In the genomic region with DNA sequence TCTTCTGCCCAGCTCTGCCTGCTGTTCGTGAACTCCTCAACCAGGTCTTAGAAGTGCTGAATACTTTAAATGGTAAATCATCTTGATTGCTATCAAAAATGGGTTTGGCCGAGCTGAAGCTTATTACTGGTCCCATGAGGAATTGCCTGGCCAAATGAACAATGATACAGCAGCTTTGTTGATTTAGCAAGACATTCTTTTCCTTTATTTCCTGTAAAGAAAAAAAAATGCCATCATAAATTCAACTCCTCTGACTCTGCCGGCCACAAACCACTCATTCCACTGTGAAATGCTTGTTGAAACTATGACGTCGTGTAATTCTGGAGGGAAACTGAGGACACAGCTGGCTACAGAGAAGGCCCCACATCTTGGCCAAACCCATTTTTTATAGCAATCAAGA, we compare ENCODE assay signal across 15 cellular contexts.
A peak's percentile ranks its signal among the peaks of the same experiment; 100 is the strongest.
DNase-seq lines count a peak whose midpoint lies in the region; ATAC-seq and TF ChIP-seq lines count a peak whose summit lies in the region.
"Had no signal": no experiment of that assay in that cellular context is flagged by ENCODE, and none has a peak within 500 bp of the region (broad histone marks: within the 10 kb centered on the region; RNA-seq: fewer than 3 reads in every experiment).

No MANE protein-coding gene starts in this region.

- H3F3A ChIP-seq in smooth muscle cell (ENCODE audit: low read depth), result peaks cover 18% of the 10 kb centered on the region

- POLR2A ChIA-PET in activated CD8-positive, alpha-beta T cell treated with anti-CD3 and anti-CD28 coated beads, Interleukin-2, amount 10 ng/mL, durations not matched to agents 7 days and 5 days (lab: Charles Lee), result interaction anchor here (0.6 to 1.3 kb wide), 2 partner anchors 64 to 389 kb away, joined by 3 read pairs; no protein-coding TSS in a partner anchor
- POLR2A ChIA-PET in activated CD8-positive, alpha-beta T cell treated with anti-CD3 and anti-CD28 coated beads for 36 hours (lab: Charles Lee), result no interaction called here
- POLR2A ChIA-PET in MCF 10A (lab: Yijun Ruan, JAX), result no interaction called here

- H3K27me3 ChIP-seq in SJSA1 (replicated peaks) (no peaks in the 10 kb centered on the region), smooth muscle cell (ENCODE audit: low read depth) (no peaks in the 10 kb centered on the region)
- H3K27me3 ChIP-seq: BE2C had no signal

- no peak for ATAC-seq in activated CD8-positive, alpha-beta T cell treated with anti-CD3 and anti-CD28 coated beads, Interleukin-2, amount 10 ng/mL, durations not matched to agents 7 days and 5 days
- ATAC-seq in activated CD8-positive, alpha-beta T cell treated with anti-CD3 and anti-CD28 coated beads for 36 hours, result no peak
- ATAC-seq: esophagus mucosa had no signal

- no peak overlapping the region for H3K4me3 Mint-ChIP-seq in activated CD8-positive, alpha-beta T cell treated with anti-CD3 and anti-CD28 coated beads, Interleukin-2, amount 10 ng/mL, durations not matched to agents 7 days and 5 days
- H3K4me3 Mint-ChIP-seq in activated CD8-positive, alpha-beta T cell treated with anti-CD3 and anti-CD28 coated beads for 36 hours, result no peak overlapping the region
- no peak overlapping the region for H3K4me3 Mint-ChIP-seq in MCF 10A (ENCODE audit: unreplicated experiment)
- H3K4me3 Mint-ChIP-seq: activated CD4-positive, alpha-beta memory T cell treated with anti-CD3 and anti-CD28 coated beads, Interleukin-2, amount 10 ng/mL, durations not matched to agents 7 days and 5 days; activated naive CD4-positive, alpha-beta T cell treated with anti-CD3 and anti-CD28 coated beads, Interleukin-2, amount 10 ng/mL, durations not matched to agents 7 days and 5 days; H9 had no signal

- peaks cover 8% of the 10 kb centered on the region for H3K27me3 Mint-ChIP-seq in activated CD8-positive, alpha-beta T cell treated with anti-CD3 and anti-CD28 coated beads, Interleukin-2, amount 10 ng/mL, durations not matched to agents 7 days and 5 days (ENCODE audit: low read depth)
- peaks cover 2% of the 10 kb centered on the region for H3K27me3 Mint-ChIP-seq in activated CD8-positive, alpha-beta T cell treated with anti-CD3 and anti-CD28 coated beads for 36 hours
- H3K27me3 Mint-ChIP-seq in MCF 10A (ENCODE audit: insufficient read depth, unreplicated experiment), result no peaks in the 10 kb centered on the region

- peaks cover 4% of the 10 kb centered on the region for H3K36me3 Mint-ChIP-seq in activated CD8-positive, alpha-beta T cell treated with anti-CD3 and anti-CD28 coated beads, Interleukin-2, amount 10 ng/mL, durations not matched to agents 7 days and 5 days (ENCODE audit: low read depth)
- no peaks in the 10 kb centered on the region for H3K36me3 Mint-ChIP-seq in activated CD8-positive, alpha-beta T cell treated with anti-CD3 and anti-CD28 coated beads for 36 hours (ENCODE audit: low read depth)
- H3K36me3 Mint-ChIP-seq in MCF 10A (ENCODE audit: insufficient read depth, unreplicated experiment), result no peaks in the 10 kb centered on the region
- H3K36me3 Mint-ChIP-seq: activated naive CD4-positive, alpha-beta T cell treated with anti-CD3 and anti-CD28 coated beads, Interleukin-2, amount 10 ng/mL, durations not matched to agents 7 days and 5 days had no signal

- H2AFZ ChIP-seq in smooth muscle cell (ENCODE audit: low read depth), result no peak overlapping the region
- H2AFZ ChIP-seq: parathyroid adenoma had no signal

- no peak for DNase-seq in activated CD8-positive, alpha-beta T cell treated with anti-CD3 and anti-CD28 coated beads, Interleukin-2, amount 10 ng/mL, durations not matched to agents 7 days and 5 days
- DNase-seq in activated CD8-positive, alpha-beta T cell treated with anti-CD3 and anti-CD28 coated beads for 36 hours, result no peak
- DNase-seq in SJSA1 (ENCODE audit: low read depth in 1 of 2, low spot score in 2 of 2) (peak; percentile 70 to 81), fibroblast of peridontal ligament (ENCODE audit: extremely low read depth) (peak; percentile 90), stromal cell of bone marrow (ENCODE audit: low read depth) (peak; percentile 84), MCF 10A (ENCODE audit: unreplicated experiment) (no peak), smooth muscle cell (lab: John Stamatoyannopoulos, UW; ENCODE audit: unreplicated experiment) (no peak), GM10266 (ENCODE audit: extremely low spot score) (no peak)
- DNase-seq: activated CD4-positive, alpha-beta memory T cell treated with anti-CD3 and anti-CD28 coated beads, Interleukin-2, amount 10 ng/mL, durations not matched to agents 7 days and 5 days; activated naive CD4-positive, alpha-beta T cell treated with anti-CD3 and anti-CD28 coated beads, Interleukin-2, amount 10 ng/mL, durations not matched to agents 7 days and 5 days; BE2C; H9 had no signal

- H3K27ac Mint-ChIP-seq in activated CD8-positive, alpha-beta T cell treated with anti-CD3 and anti-CD28 coated beads, Interleukin-2, amount 10 ng/mL, durations not matched to agents 7 days and 5 days, result peak overlapping the region; percentile 69
- H3K27ac Mint-ChIP-seq in activated CD8-positive, alpha-beta T cell treated with anti-CD3 and anti-CD28 coated beads for 36 hours, result no peak overlapping the region
- no peak overlapping the region for H3K27ac Mint-ChIP-seq in MCF 10A (ENCODE audit: low read depth, unreplicated experiment)
- H3K27ac Mint-ChIP-seq: activated naive CD4-positive, alpha-beta T cell treated with anti-CD3 and anti-CD28 coated beads, Interleukin-2, amount 10 ng/mL, durations not matched to agents 7 days and 5 days; H9 had no signal

- H3K4me1 ChIP-seq in SJSA1 (replicated peaks), result peaks cover 62% of the 10 kb centered on the region
- H3K4me1 ChIP-seq in smooth muscle cell (ENCODE audit: low read depth), result peaks cover 10% of the 10 kb centered on the region
- H3K4me1 ChIP-seq: parathyroid adenoma had no signal

- H3K9ac ChIP-seq in smooth muscle cell (ENCODE audit: low read depth), result no peak overlapping the region
- H3K9ac ChIP-seq: parathyroid adenoma had no signal

- peak overlapping the region; percentile 77 for H3K27ac ChIP-seq in SJSA1
- no peak overlapping the region for H3K27ac ChIP-seq in smooth muscle cell (ENCODE audit: low read depth)
- H3K27ac ChIP-seq: HL-60, parathyroid adenoma had no signal

- H3K4me3 ChIP-seq in SJSA1, result peak overlapping the region; percentile 6
- no peak overlapping the region for H3K4me3 ChIP-seq in smooth muscle cell

- H3K4me1 Mint-ChIP-seq in activated CD8-positive, alpha-beta T cell treated with anti-CD3 and anti-CD28 coated beads, Interleukin-2, amount 10 ng/mL, durations not matched to agents 7 days and 5 days (ENCODE audit: low read depth), result peaks cover 52% of the 10 kb centered on the region
- H3K4me1 Mint-ChIP-seq in activated CD8-positive, alpha-beta T cell treated with anti-CD3 and anti-CD28 coated beads for 36 hours (ENCODE audit: low read depth), result peaks cover 24% of the 10 kb centered on the region
- no peaks in the 10 kb centered on the region for H3K4me1 Mint-ChIP-seq in MCF 10A (ENCODE audit: insufficient read depth, unreplicated experiment)

- H4K20me1 ChIP-seq in smooth muscle cell (ENCODE audit: low read depth), result no peaks in the 10 kb centered on the region

- BruUV-seq in MCF 10A (replicated peaks; lab: Mats Ljungman, UMichigan), result no TSS peak

- H3K36me3 ChIP-seq in SJSA1 (no peaks in the 10 kb centered on the region), smooth muscle cell (ENCODE audit: low read depth) (no peaks in the 10 kb centered on the region)
- H3K36me3 ChIP-seq: BE2C had no signal

- intact Hi-C loops in activated CD8-positive, alpha-beta T cell treated with anti-CD3 and anti-CD28 coated beads for 36 hours (cut with micrococcal nuclease), result no loop called here
- intact Hi-C loops in MCF 10A (cut with micrococcal nuclease), result no loop called here

- H3K79me2 ChIP-seq in smooth muscle cell (ENCODE audit: low read depth), result no peaks in the 10 kb centered on the region
- H3K79me2 ChIP-seq: parathyroid adenoma had no signal

- TF ChIP-seq CTCF in activated CD8-positive, alpha-beta T cell treated with anti-CD3 and anti-CD28 coated beads for 36 hours (IDR thresholded peaks at IDR 0.05), result no peak
- TF ChIP-seq CTCF in MCF 10A (IDR thresholded peaks at IDR 0.05; ENCODE audit: unreplicated experiment), result no peak
- TF ChIP-seq CTCF in smooth muscle cell (IDR thresholded peaks at IDR 0.05; ENCODE audit: borderline replicate concordance, insufficient read depth, poor library complexity, severe bottlenecking), result no peak
- TF ChIP-seq CTCF in GM10266 (IDR thresholded peaks at IDR 0.05; ENCODE audit: control insufficient read depth, insufficient read depth, low read depth, missing control alignments), result no peak

- H3K4me2 ChIP-seq in smooth muscle cell, result no peak overlapping the region

- CTCF ChIA-PET in activated CD8-positive, alpha-beta T cell treated with anti-CD3 and anti-CD28 coated beads, Interleukin-2, amount 10 ng/mL, durations not matched to agents 7 days and 5 days (lab: Charles Lee), result no interaction called here
- CTCF ChIA-PET in activated CD8-positive, alpha-beta T cell treated with anti-CD3 and anti-CD28 coated beads for 36 hours (lab: Charles Lee), result no interaction called here
- CTCF ChIA-PET in MCF 10A (lab: Yijun Ruan, JAX), result interaction anchor here (0.7 kb wide), 1 partner anchor 1471 kb away, joined by 5 read pairs; no protein-coding TSS in a partner anchor

- 74% methylated on average over 5 of the region's 5 CpGs for WGBS in smooth muscle cell (ENCODE audit: low lambda C conversion rate)

- H3K9me3 Mint-ChIP-seq in activated CD8-positive, alpha-beta T cell treated with anti-CD3 and anti-CD28 coated beads, Interleukin-2, amount 10 ng/mL, durations not matched to agents 7 days and 5 days (ENCODE audit: insufficient read depth), result peaks cover 11% of the 10 kb centered on the region
- no peaks in the 10 kb centered on the region for H3K9me3 Mint-ChIP-seq in activated CD8-positive, alpha-beta T cell treated with anti-CD3 and anti-CD28 coated beads for 36 hours
- H3K9me3 Mint-ChIP-seq in MCF 10A (ENCODE audit: unreplicated experiment), result no peaks in the 10 kb centered on the region

- H3K9me3 ChIP-seq in SJSA1 (replicated peaks) (no peaks in the 10 kb centered on the region), smooth muscle cell (replicated peaks; ENCODE audit: low read depth) (no peaks in the 10 kb centered on the region)
- H3K9me3 ChIP-seq: BE2C had no signal

Comparison
In these comparisons a context has a peak if more than half of its experiments do, and no peak if none do; other contexts are left out.
1. DNase-seq: peak in SJSA1 (2 of 2), fibroblast of peridontal ligament (single experiment) and stromal cell of bone marrow (single experiment); none in activated CD8-positive, alpha-beta T cell treated with anti-CD3 and anti-CD28 coated beads, Interleukin-2, amount 10 ng/mL, durations not matched to agents 7 days and 5 days (single experiment), activated CD8-positive, alpha-beta T cell treated with anti-CD3 and anti-CD28 coated beads for 36 hours (single experiment), MCF 10A (single experiment), smooth muscle cell (single experiment) and GM10266 (single experiment).